In the genomic region with DNA sequence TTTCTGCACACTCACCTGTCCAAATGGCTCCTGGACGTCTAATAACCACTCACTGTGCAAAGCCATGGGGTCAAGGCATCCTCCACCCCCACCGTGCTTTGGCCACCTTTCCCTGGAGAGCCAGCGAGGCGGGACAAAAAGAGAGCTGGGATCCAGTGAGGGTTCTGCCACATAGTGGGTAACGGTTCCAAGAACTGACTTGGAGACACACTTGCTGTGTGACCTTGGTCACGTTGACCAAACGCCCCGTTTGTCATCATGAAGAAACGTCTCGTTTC, we compare ENCODE assay signal across 30 cellular contexts.
"Had no signal": no experiment of that assay in that cellular context is flagged by ENCODE, and none has a peak within 500 bp of the region (broad histone marks: within the 10 kb centered on the region; RNA-seq: fewer than 3 reads in every experiment).

No MANE protein-coding gene starts in this region.

- H3K4me3 ChIP-seq: psoas muscle, skin epidermis, smooth muscle cell, spleen, suprapubic skin, testis, tibial artery, transverse colon, upper lobe of right lung, uterus had no signal

- H3K9me3 ChIP-seq: neutrophil, psoas muscle, spleen, suprapubic skin, testis, tibial artery, transverse colon, upper lobe of right lung, uterus had no signal

- H3K27ac ChIP-seq: neutrophil, parathyroid adenoma, psoas muscle, skin epidermis, spleen, suprapubic skin, testis, tibial artery, transverse colon, upper lobe of right lung, uterus had no signal

- H3K36me3 Mint-ChIP-seq: naive thymus-derived CD4-positive, alpha-beta T cell; natural killer cell; stimulated activated memory B cell treated with anti-CD40 and anti-IgM and Interleukin-4, amounts not matched to agents 10 μg/mL and 1 μg/mL and 100 μg/mL, for 72 hours; type B pancreatic cell had no signal

- H3K4me1 ChIP-seq: parathyroid adenoma, psoas muscle, spleen, suprapubic skin, testis, tibial artery, transverse colon, upper lobe of right lung, uterus had no signal

- H3K79me2 ChIP-seq: parathyroid adenoma had no signal

- H3K9me3 Mint-ChIP-seq: natural killer cell, nephron, type B pancreatic cell had no signal

- H3K4me2 ChIP-seq: smooth muscle cell had no signal

- H3K9ac ChIP-seq: parathyroid adenoma had no signal

- H3K4me1 Mint-ChIP-seq: naive thymus-derived CD4-positive, alpha-beta T cell; natural killer cell; stimulated activated memory B cell treated with anti-CD40 and anti-IgM and Interleukin-4, amounts not matched to agents 10 μg/mL and 1 μg/mL and 100 μg/mL, for 72 hours; stimulated activated naive CD8-positive, alpha-beta T cell treated with anti-CD3 and anti-CD28 coated beads, Interleukin-15, amount 100 ng/mL, for 72 hours had no signal

- DNase-seq: naive thymus-derived CD4-positive, alpha-beta T cell; natural killer cell; nucleus accumbens; psoas muscle; right cardiac atrium; spleen; stimulated activated CD4-positive, alpha-beta T cell treated with anti-CD3 and anti-CD28 coated beads, Interleukin-12 subunit alpha, Interleukin-12 subunit beta, amount 100 ng/mL, for 4 hours; stimulated activated CD4-positive, alpha-beta T cell treated with anti-CD3 and anti-CD28 coated beads, Interleukin-1b, Interleukin-23, amount 100 ng/mL, for 48 hours; stimulated activated CD4-positive, alpha-beta T cell treated with anti-CD3 and anti-CD28 coated beads, Interleukin-4, amount 100 ng/mL, for 1 hour; stimulated activated CD4-positive, alpha-beta T cell treated with anti-CD3 and anti-CD28 coated beads, Interleukin-4, amount 100 ng/mL, for 4 hours; stimulated activated CD8-positive, alpha-beta memory T cell treated with anti-CD3 and anti-CD28 coated beads, Interleukin-4, amount 100 ng/mL, for 48 hours; stimulated activated naive CD4-positive, alpha-beta T cell; stimulated activated naive CD8-positive, alpha-beta T cell treated with anti-CD3 and anti-CD28 coated beads, Interleukin-15, amount 100 ng/mL, for 72 hours; stimulated activated naive CD8-positive, alpha-beta T cell treated with anti-CD3 and anti-CD28 coated beads, Interleukin-15, Interleukin-2, amounts not matched to agents 100 U/mL and 50 U/mL, for 24 hours; substantia nigra; testis; tibial artery; transverse colon; upper lobe of right lung; uterus had no signal

- H3K27ac Mint-ChIP-seq: natural killer cell; nephron; progenitor cell of endocrine pancreas; stimulated activated memory B cell treated with anti-CD40 and anti-IgM and Interleukin-4, amounts not matched to agents 10 μg/mL and 1 μg/mL and 100 μg/mL, for 72 hours; stimulated activated naive CD8-positive, alpha-beta T cell treated with anti-CD3 and anti-CD28 coated beads, Interleukin-15, amount 100 ng/mL, for 72 hours; type B pancreatic cell had no signal

- H3K4me3 Mint-ChIP-seq: naive thymus-derived CD4-positive, alpha-beta T cell; natural killer cell; nephron; stimulated activated memory B cell treated with anti-CD40 and anti-IgM and Interleukin-4, amounts not matched to agents 10 μg/mL and 1 μg/mL and 100 μg/mL, for 72 hours; stimulated activated naive CD8-positive, alpha-beta T cell treated with anti-CD3 and anti-CD28 coated beads, Interleukin-15, amount 100 ng/mL, for 72 hours; type B pancreatic cell had no signal

- H2AFZ ChIP-seq: parathyroid adenoma had no signal

- ATAC-seq: naive thymus-derived CD4-positive, alpha-beta T cell; natural killer cell; psoas muscle; right cardiac atrium; sciatic nerve; stimulated activated memory B cell treated with anti-CD40 and anti-IgM and Interleukin-4, amounts not matched to agents 10 μg/mL and 1 μg/mL and 100 μg/mL, for 72 hours; stimulated activated naive CD8-positive, alpha-beta T cell treated with anti-CD3 and anti-CD28 coated beads, Interleukin-15, amount 100 ng/mL, for 72 hours; stimulated activated naive CD8-positive, alpha-beta T cell treated with anti-CD3 and anti-CD28 coated beads, Interleukin-15, Interleukin-2, amounts not matched to agents 100 U/mL and 50 U/mL, for 24 hours; upper lobe of right lung had no signal

- H3K36me3 ChIP-seq: neutrophil, spleen, suprapubic skin, tibial artery, transverse colon, upper lobe of right lung, uterus had no signal

- H3K27me3 ChIP-seq: testis, tibial artery, transverse colon, uterus had no signal
